ENCODE assay signal across 1 cellular context in genomic region chr7:127585044-127585953, GRCh38.
A peak's percentile ranks its signal among the peaks of the same experiment; 100 is the strongest.
TF ChIP-seq lines count a peak whose summit lies in the region.

TSS of gene GCC1 (minus strand) at chr7:127585596. CDS start at chr7:127585182, 414 bp downstream.

TF ChIP-seq in HepG2, 621 proteins besides CTCF, POLR2A, EP300 and RAD21 (continued from another document and continues in another):
- TF ChIP-seq, protein P1, sequence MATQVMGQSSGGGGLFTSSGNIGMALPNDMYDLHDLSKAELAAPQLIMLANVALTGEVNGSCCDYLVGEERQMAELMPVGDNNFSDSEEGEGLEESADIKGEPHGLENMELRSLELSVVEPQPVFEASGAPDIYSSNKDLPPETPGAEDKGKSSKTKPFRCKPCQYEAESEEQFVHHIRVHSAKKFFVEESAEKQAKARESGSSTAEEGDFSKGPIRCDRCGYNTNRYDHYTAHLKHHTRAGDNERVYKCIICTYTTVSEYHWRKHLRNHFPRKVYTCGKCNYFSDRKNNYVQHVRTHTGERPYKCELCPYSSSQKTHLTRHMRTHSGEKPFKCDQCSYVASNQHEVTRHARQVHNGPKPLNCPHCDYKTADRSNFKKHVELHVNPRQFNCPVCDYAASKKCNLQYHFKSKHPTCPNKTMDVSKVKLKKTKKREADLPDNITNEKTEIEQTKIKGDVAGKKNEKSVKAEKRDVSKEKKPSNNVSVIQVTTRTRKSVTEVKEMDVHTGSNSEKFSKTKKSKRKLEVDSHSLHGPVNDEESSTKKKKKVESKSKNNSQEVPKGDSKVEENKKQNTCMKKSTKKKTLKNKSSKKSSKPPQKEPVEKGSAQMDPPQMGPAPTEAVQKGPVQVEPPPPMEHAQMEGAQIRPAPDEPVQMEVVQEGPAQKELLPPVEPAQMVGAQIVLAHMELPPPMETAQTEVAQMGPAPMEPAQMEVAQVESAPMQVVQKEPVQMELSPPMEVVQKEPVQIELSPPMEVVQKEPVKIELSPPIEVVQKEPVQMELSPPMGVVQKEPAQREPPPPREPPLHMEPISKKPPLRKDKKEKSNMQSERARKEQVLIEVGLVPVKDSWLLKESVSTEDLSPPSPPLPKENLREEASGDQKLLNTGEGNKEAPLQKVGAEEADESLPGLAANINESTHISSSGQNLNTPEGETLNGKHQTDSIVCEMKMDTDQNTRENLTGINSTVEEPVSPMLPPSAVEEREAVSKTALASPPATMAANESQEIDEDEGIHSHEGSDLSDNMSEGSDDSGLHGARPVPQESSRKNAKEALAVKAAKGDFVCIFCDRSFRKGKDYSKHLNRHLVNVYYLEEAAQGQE (IDR thresholded peaks at IDR 0.05; ENCODE audit: borderline replicate concordance in 1 of 2, low read depth in 1 of 2, low read length in 2 of 2), result peak in 1 of 2 experiments; percentile 42; a peak in 1 of 4 replicates
- TF ChIP-seq ZBTB1 (CRISPR knock-in tag; IDR thresholded peaks at IDR 0.05; ENCODE audit: borderline replicate concordance) (no peak), ZNF567 (CRISPR knock-in tag; IDR thresholded peaks at IDR 0.05; ENCODE audit: borderline replicate concordance) (peak; percentile 63; the same call in 1 of the 2 replicates), SAP130 (CRISPR knock-in tag; IDR thresholded peaks at IDR 0.05; ENCODE audit: low read depth) (peak; percentile 96), ZFP82 (CRISPR knock-in tag; IDR thresholded peaks at IDR 0.05; ENCODE audit: borderline replicate concordance) (0 out of 2 replicates have a peak, but pooled peaks have one; percentile 69), GATA4 (IDR thresholded peaks at IDR 0.05; ENCODE audit: borderline replicate concordance, low read depth) (no peak), HNRNPUL1 (IDR thresholded peaks at IDR 0.05; ENCODE audit: low read depth, low read length) (no peak), DMTF1 (CRISPR knock-in tag; IDR thresholded peaks at IDR 0.05) (no peak), NFKBIZ (CRISPR knock-in tag; IDR thresholded peaks at IDR 0.05) (no peak), DNMT3B (CRISPR knock-in tag; conservative IDR thresholded peaks at IDR 0.05) (no peak), TCF7 (IDR thresholded peaks at IDR 0.05; ENCODE audit: low read depth) (no peak), ZNF569 (CRISPR knock-in tag; IDR thresholded peaks at IDR 0.05; ENCODE audit: borderline replicate concordance) (0 out of 2 replicates have a peak, but pooled peaks have one; percentile 67), THAP11 (CRISPR knock-in tag; IDR thresholded peaks at IDR 0.05) (peak; percentile 86), ZBTB43 (CRISPR knock-in tag; conservative IDR thresholded peaks at IDR 0.05) (no peak; the same call in 1 of the 2 replicates), TCF12 (IDR thresholded peaks at IDR 0.05) (no peak), TCF12 (CRISPR knock-in tag; IDR thresholded peaks at IDR 0.05) (no peak), ZNF83 (CRISPR knock-in tag; IDR thresholded peaks at IDR 0.05; ENCODE audit: borderline replicate concordance) (0 out of 2 replicates have a peak, but pooled peaks have one; percentile 33), BRD4 (CRISPR knock-in tag; IDR thresholded peaks at IDR 0.05) (no peak), ARID5B (CRISPR knock-in tag; IDR thresholded peaks at IDR 0.05) (no peak; the same call in 1 of the 2 replicates), ETV6 (CRISPR knock-in tag; conservative IDR thresholded peaks at IDR 0.05) (peak; percentile 28; the same call in 1 of the 2 replicates), LBX2 (CRISPR knock-in tag; IDR thresholded peaks at IDR 0.05; ENCODE audit: borderline replicate concordance) (no peak), ISX (CRISPR knock-in tag; conservative IDR thresholded peaks at IDR 0.05) (no peak), JARID2 (CRISPR knock-in tag; IDR thresholded peaks at IDR 0.05; ENCODE audit: insufficient replicate concordance) (no peak), TSC22D2 (CRISPR knock-in tag; IDR thresholded peaks at IDR 0.05; ENCODE audit: borderline replicate concordance) (no peak), MAFG (CRISPR knock-in tag; IDR thresholded peaks at IDR 0.05) (no peak), ATF7-NPFF (CRISPR knock-in tag; IDR thresholded peaks at IDR 0.05; ENCODE audit: low read depth) (0 out of 2 replicates have a peak, but pooled peaks have one; percentile 64), ZNF792 (CRISPR knock-in tag; IDR thresholded peaks at IDR 0.05) (peak; percentile 74)
- TF ChIP-seq, protein P2, sequence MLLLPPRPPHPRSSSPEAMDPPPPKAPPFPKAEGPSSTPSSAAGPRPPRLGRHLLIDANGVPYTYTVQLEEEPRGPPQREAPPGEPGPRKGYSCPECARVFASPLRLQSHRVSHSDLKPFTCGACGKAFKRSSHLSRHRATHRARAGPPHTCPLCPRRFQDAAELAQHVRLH (CRISPR knock-in tag; IDR thresholded peaks at IDR 0.05; ENCODE audit: borderline replicate concordance, low read depth), result 0 out of 2 replicates have a peak, but pooled peaks have one; percentile 27
- TF ChIP-seq, protein P3, sequence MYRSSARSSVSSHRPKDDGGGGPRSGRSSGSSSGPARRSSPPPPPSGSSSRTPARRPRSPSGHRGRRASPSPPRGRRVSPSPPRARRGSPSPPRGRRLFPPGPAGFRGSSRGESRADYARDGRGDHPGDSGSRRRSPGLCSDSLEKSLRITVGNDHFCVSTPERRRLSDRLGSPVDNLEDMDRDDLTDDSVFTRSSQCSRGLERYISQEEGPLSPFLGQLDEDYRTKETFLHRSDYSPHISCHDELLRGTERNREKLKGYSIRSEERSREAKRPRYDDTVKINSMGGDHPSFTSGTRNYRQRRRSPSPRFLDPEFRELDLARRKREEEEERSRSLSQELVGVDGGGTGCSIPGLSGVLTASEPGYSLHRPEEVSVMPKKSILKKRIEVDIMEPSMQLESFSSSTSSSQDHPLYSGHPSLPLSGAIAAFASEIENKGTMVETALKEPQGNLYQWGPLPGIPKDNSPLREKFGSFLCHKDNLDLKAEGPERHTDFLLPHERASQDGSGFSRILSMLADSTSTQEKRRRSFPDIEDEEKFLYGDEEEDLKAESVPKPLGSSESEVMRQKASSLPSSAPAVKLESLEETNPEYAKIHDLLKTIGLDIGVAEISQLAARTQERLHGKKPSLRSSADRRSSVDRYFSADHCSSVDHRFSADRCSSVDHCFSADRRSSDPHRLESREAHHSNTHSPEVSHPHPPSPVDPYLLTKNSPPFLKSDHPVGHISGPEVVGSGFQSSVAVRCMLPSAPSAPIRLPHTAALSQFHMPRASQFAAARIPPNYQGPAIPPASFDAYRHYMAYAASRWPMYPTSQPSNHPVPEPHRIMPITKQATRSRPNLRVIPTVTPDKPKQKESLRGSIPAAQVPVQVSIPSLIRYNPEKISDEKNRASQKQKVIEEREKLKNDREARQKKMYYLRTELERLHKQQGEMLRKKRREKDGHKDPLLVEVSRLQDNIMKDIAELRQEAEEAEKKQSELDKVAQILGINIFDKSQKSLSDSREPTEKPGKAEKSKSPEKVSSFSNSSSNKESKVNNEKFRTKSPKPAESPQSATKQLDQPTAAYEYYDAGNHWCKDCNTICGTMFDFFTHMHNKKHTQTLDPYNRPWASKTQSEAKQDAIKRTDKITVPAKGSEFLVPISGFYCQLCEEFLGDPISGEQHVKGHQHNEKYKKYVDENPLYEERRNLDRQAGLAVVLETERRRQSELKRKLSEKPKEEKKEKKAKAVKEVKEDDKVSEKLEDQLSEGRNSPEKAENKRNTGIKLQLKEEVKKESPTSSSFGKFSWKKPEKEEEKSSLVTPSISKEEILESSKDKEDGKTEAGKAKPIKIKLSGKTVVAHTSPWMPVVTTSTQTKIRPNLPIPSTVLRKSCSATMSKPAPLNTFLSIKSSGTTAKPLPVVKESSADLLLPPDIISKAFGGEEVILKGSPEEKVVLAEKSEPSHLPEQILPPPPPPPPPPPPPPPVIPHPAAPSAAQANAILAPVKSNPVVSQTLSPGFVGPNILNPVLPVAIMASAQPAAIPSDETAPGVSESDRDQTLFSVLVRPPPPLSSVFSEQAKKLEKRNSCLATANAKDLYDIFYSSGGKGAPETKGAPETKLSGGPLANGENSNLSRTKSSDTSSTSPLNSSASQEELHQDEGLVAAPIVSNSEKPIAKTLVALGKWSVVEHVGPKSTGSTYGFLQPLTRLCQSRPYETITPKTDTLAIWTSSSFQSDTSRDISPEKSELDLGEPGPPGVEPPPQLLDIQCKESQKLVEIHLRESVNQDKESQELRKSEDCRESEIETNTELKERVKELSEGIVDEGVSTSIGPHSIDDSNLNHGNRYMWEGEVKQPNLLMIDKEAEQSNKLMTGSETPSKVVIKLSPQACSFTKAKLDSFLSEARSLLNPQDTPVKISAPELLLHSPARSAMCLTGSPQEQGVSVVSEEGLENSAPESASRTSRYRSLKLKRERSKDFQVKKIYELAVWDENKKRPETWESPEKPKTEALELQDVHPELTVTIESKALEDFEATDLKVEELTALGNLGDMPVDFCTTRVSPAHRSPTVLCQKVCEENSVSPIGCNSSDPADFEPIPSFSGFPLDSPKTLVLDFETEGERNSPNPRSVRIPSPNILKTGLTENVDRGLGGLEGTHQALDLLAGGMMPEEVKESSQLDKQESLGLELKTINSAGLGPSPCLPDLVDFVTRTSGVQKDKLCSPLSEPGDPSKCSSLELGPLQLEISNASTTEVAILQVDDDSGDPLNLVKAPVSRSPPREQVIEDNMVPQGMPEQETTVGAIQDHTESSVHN (CRISPR knock-in tag; IDR thresholded peaks at IDR 0.05), result no peak
- TF ChIP-seq, protein P4, sequence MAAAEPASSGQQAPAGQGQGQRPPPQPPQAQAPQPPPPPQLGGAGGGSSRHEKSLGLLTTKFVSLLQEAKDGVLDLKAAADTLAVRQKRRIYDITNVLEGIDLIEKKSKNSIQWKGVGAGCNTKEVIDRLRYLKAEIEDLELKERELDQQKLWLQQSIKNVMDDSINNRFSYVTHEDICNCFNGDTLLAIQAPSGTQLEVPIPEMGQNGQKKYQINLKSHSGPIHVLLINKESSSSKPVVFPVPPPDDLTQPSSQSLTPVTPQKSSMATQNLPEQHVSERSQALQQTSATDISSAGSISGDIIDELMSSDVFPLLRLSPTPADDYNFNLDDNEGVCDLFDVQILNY (CRISPR knock-in tag; conservative IDR thresholded peaks at IDR 0.05), result no peak
- TF ChIP-seq, protein P5, sequence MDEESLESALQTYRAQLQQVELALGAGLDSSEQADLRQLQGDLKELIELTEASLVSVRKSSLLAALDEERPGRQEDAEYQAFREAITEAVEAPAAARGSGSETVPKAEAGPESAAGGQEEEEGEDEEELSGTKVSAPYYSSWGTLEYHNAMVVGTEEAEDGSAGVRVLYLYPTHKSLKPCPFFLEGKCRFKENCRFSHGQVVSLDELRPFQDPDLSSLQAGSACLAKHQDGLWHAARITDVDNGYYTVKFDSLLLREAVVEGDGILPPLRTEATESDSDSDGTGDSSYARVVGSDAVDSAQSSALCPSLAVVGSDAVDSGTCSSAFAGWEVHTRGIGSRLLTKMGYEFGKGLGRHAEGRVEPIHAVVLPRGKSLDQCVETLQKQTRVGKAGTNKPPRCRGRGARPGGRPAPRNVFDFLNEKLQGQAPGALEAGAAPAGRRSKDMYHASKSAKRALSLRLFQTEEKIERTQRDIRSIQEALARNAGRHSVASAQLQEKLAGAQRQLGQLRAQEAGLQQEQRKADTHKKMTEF (CRISPR knock-in tag; IDR thresholded peaks at IDR 0.05), result peak; percentile 86
